In the genomic region with DNA sequence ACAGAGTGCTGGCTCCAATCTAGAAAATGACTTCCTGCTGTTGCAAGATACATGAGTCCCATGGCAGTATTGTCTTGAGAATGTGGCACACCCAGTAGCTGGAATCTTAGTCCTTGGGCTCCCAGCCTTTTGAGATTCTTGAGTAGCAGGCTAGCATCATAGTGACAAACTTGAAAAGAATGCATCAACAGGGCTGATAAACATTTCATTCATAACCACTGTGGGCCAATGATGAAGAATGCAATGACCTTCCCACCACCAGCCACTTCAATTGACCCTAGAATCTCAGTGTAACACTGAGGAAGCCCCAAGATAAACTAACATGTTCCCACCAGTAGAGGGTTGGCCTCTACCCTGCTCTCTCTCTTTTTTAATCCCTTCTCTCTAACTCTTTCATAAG, we compare ENCODE assay signal across 13 cellular contexts.
DNase-seq lines count a peak whose midpoint lies in the region; TF ChIP-seq lines count a peak whose summit lies in the region.
"Had no signal": no experiment of that assay in that cellular context is flagged by ENCODE, and none has a peak within 500 bp of the region (broad histone marks: within the 10 kb centered on the region; RNA-seq: fewer than 3 reads in every experiment).

No MANE protein-coding gene starts in this region.

- intact Hi-C loops in PC-9 (cut with micrococcal nuclease; ENCODE audit: unreplicated experiment) = loop anchor here (1.0 to 5.0 kb wide), 3 partner anchors 53 to 350 kb away; no protein-coding TSS in a partner anchor

- H3K36me3 ChIP-seq in PC-9 (ENCODE audit: low read depth) (no peaks in the 10 kb centered on the region), fibroblast of lung (ENCODE audit: control insufficient read depth, insufficient read depth, low read length) (no peaks in the 10 kb centered on the region), osteoblast (ENCODE audit: insufficient read depth, low read length) (no peaks in the 10 kb centered on the region)

- H3K4me3 ChIP-seq in PC-9 (no peak overlapping the region), fibroblast of lung (replicated peaks in 1 of 4; ENCODE audit: control extremely low read depth in 1 of 4, insufficient read depth in 1 of 4, low read depth in 3 of 4, low read length in 4 of 4) (no peak overlapping the region), osteoblast (ENCODE audit: insufficient read depth, low read length) (no peak overlapping the region)
- H3K4me3 ChIP-seq: psoas muscle had no signal

- TF ChIP-seq CTCF in PC-9 (conservative IDR thresholded peaks at IDR 0.05) (no peak), fibroblast of lung (conservative IDR thresholded peaks at IDR 0.05 in 1 of 2, IDR thresholded peaks at IDR 0.05 in 1 of 2; ENCODE audit: low read depth in 1 of 2, low read length in 2 of 2) (no peak), osteoblast (IDR thresholded peaks at IDR 0.05; ENCODE audit: extremely low read depth, low read depth, low read length) (peak; percentile 28)

- peak overlapping the region; percentile 96 for H3K27ac ChIP-seq in PC-9
- H3K27ac ChIP-seq in fibroblast of lung (ENCODE audit: insufficient read depth, low read length) = no peak overlapping the region
- peak overlapping the region; percentile 68 for H3K27ac ChIP-seq in osteoblast (ENCODE audit: low read depth, low read length)
- H3K27ac ChIP-seq: psoas muscle had no signal

- no peaks in the 10 kb centered on the region for H3K9me2 ChIP-seq in PC-9 (ENCODE audit: insufficient read depth)
- H3K9me2 ChIP-seq: SK-N-SH had no signal

- no peaks in the 10 kb centered on the region for H4K20me1 ChIP-seq in PC-9 (ENCODE audit: insufficient read depth)
- H4K20me1 ChIP-seq in fibroblast of lung (ENCODE audit: control insufficient read depth, extremely low read depth, insufficient read depth, low read length) = no peaks in the 10 kb centered on the region
- H4K20me1 ChIP-seq in osteoblast (ENCODE audit: insufficient read depth, low read length) = no peaks in the 10 kb centered on the region

- H3K4me2 ChIP-seq in PC-9 (peak overlapping the region; percentile 45; the same call in 1 of the 2 replicates), fibroblast of lung (ENCODE audit: extremely low read depth, insufficient read depth, low read length) (no peak overlapping the region), osteoblast (ENCODE audit: insufficient read depth, low read length) (no peak overlapping the region)
- H3K4me2 ChIP-seq: SK-N-SH had no signal

- peaks cover 6% of the 10 kb centered on the region; the same call in 1 of the 2 replicates for H3F3A ChIP-seq in PC-9 (ENCODE audit: insufficient read depth, low read depth)

- H2AFZ ChIP-seq in PC-9 (no peak overlapping the region), fibroblast of lung (ENCODE audit: low read length) (no peak overlapping the region), osteoblast (ENCODE audit: low read length) (no peak overlapping the region)

- H3K9me3 ChIP-seq in PC-9 (ENCODE audit: insufficient read depth, low read depth) = peaks cover 4% of the 10 kb centered on the region; the same call in 1 of the 2 replicates
- no peaks in the 10 kb centered on the region for H3K9me3 ChIP-seq in fibroblast of lung (ENCODE audit: control insufficient read depth, insufficient read depth, low read depth, low read length)
- H3K9me3 ChIP-seq in osteoblast (ENCODE audit: low read depth, low read length) = no peaks in the 10 kb centered on the region
- H3K9me3 ChIP-seq: psoas muscle, SK-N-SH had no signal

- H3K79me2 ChIP-seq in PC-9 (ENCODE audit: low read depth) = no peaks in the 10 kb centered on the region
- H3K79me2 ChIP-seq in fibroblast of lung (ENCODE audit: control insufficient read depth, insufficient read depth, low read length) = no peaks in the 10 kb centered on the region
- no peaks in the 10 kb centered on the region for H3K79me2 ChIP-seq in osteoblast (ENCODE audit: insufficient read depth, low read length)

- POLR2A ChIA-PET in PC-9 (lab: Charles Lee; ENCODE audit: unreplicated experiment) = interaction anchor here (0.7 to 0.8 kb wide), 2 partner anchors 140 to 351 kb away, joined by 3 to 4 read pairs; no protein-coding TSS in a partner anchor

- peak; percentile 4 for DNase-seq in COLO829 (ENCODE audit: low spot score)
- peak; percentile 71 to 84 for DNase-seq in PC-9
- DNase-seq in fibroblast of lung (ENCODE audit: low read depth in 2 of 2) = peak; percentile 70 to 96
- peak; percentile 77 for DNase-seq in osteoblast (ENCODE audit: insufficient read length, low spot score, missing footprints)
- no peak for DNase-seq in NCI-H526 (lab: John Stamatoyannopoulos, UW)
- DNase-seq in DMS53 treated with DMSO at 0.1 percent for 48 hours (lab: John Stamatoyannopoulos, UW; ENCODE audit: unreplicated experiment) = no peak
- DNase-seq in NCI-H1092 (lab: John Stamatoyannopoulos, UW) = no peak
- no peak for DNase-seq in NCI-H1417 treated with DMSO at 0.1 percent for 48 hours (lab: John Stamatoyannopoulos, UW)
- DNase-seq: activated CD4-positive, alpha-beta memory T cell treated with anti-CD3 and anti-CD28 coated beads, Interleukin-2, amount 10 ng/mL, durations not matched to agents 7 days and 5 days; activated naive CD8-positive, alpha-beta T cell treated with anti-CD3 and anti-CD28 coated beads, Interleukin-2, amount 10 ng/mL, durations not matched to agents 7 days and 5 days; NCI-H446 treated with DMSO at 0.1 percent for 48 hours; psoas muscle; SK-N-SH had no signal

- H3K9ac ChIP-seq in fibroblast of lung (ENCODE audit: insufficient read depth, low read length) = no peak overlapping the region
- H3K9ac ChIP-seq: SK-N-SH had no signal

- BruUV-seq in PC-9 (replicated peaks; lab: Mats Ljungman, UMichigan) = no TSS peak

- H3K27me3 ChIP-seq in PC-9 (ENCODE audit: insufficient read depth, low read depth) (no peaks in the 10 kb centered on the region), fibroblast of lung (ENCODE audit: control insufficient read depth, insufficient read depth, low read length) (no peaks in the 10 kb centered on the region), osteoblast (ENCODE audit: insufficient read depth, low read length) (no peaks in the 10 kb centered on the region)

- CTCF ChIA-PET in PC-9 (lab: Charles Lee) = interaction anchor here (0.6 kb wide), 1 partner anchor 37 kb away, joined by 3 read pairs; no protein-coding TSS in a partner anchor

- H3K4me1 ChIP-seq in PC-9 (replicated peaks; ENCODE audit: insufficient read depth) (peaks cover 16% of the 10 kb centered on the region), fibroblast of lung (ENCODE audit: control insufficient read depth, extremely low read depth, insufficient read depth, low read length) (no peaks in the 10 kb centered on the region), osteoblast (ENCODE audit: insufficient read depth, low read length) (peaks cover 18% of the 10 kb centered on the region)
- H3K4me1 ChIP-seq: psoas muscle had no signal

Comparison
In these comparisons a context has a peak if more than half of its experiments do, and no peak if none do; other contexts are left out.
1. DNase-seq: peak in COLO829 (single experiment), PC-9 (2 of 2), fibroblast of lung (2 of 2) and osteoblast (single experiment); none in NCI-H526 (0 of 2), DMS53 treated with DMSO at 0.1 percent for 48 hours (single experiment), NCI-H1092 (single experiment) and NCI-H1417 treated with DMSO at 0.1 percent for 48 hours (single experiment).